14 cellular contexts compared by ENCODE assay signal in the genomic region with DNA sequence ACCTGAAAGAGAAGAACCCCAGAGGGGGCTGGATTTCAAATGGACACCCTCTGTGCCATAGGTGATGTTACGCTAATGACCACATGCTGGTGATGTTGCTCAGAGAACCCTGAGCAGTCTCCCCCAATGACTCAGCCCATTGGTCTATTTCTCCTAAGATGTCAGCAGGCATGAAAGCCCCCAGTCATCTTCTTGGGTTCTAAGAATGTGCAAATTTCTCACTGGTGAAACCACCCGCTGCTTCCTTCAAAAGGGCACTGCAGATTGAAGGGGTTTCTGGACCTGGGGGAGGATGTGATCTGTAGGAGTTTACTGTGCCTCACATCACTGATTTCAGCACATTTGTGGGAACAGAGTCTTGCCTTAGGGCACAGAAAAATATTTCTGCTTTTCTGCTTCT.
DNase-seq lines count a peak whose midpoint lies in the region; ATAC-seq, FAIRE-seq and TF ChIP-seq lines count a peak whose summit lies in the region.
"Had no signal": no experiment of that assay in that cellular context is flagged by ENCODE, and none has a peak within 500 bp of the region (broad histone marks: within the 10 kb centered on the region; RNA-seq: fewer than 3 reads in every experiment).

No MANE protein-coding gene starts in this region.

- CTCF ChIA-PET in GM12878 (lab: Yijun Ruan, JAX), result interaction anchor here (0.9 to 2.7 kb wide), 5 partner anchors 9 to 20 kb away, joined by 3 to 9 read pairs (median 3); no protein-coding TSS in a partner anchor

- H3K4me1 ChIP-seq in BE2C (no peaks in the 10 kb centered on the region), GM12878 (ENCODE audit: control insufficient read depth, insufficient read depth, low read length) (no peaks in the 10 kb centered on the region), mesendoderm (ENCODE audit: control insufficient read depth, low read depth, low read length) (no peaks in the 10 kb centered on the region)

- no peak for DNase-seq in BE2C
- peak; percentile 21 for DNase-seq in H7
- no peak for DNase-seq in GM12878 (ENCODE audit: low read depth, low spot score)
- DNase-seq in mesendoderm, result peak; percentile 10
- DNase-seq in stimulated activated CD4-positive, alpha-beta T cell treated with anti-CD3 and anti-CD28 coated beads, Interleukin-2, amount 100 ng/mL, for 24 hours, result no peak
- DNase-seq in NCI-H2227 (lab: John Stamatoyannopoulos, UW; ENCODE audit: unreplicated experiment), result no peak
- DNase-seq in NCI-H2081 (lab: John Stamatoyannopoulos, UW), result no peak
- DNase-seq: ACHN; C1 segment of cervical spinal cord; Calu3; CD4-positive, alpha-beta T cell; DMS 273 treated with DMSO at 0.1 percent for 48 hours had no signal

- no peak overlapping the region for H2BK15ac ChIP-seq in mesendoderm (replicated peaks; ENCODE audit: low read depth)

- H2AFZ ChIP-seq in GM12878 (ENCODE audit: control insufficient read depth, low read depth, low read length), result no peak overlapping the region

- RAD21 ChIA-PET in GM12878 (lab: Charles Lee; ENCODE audit: unreplicated experiment), result interaction anchor here (0.6 to 4.7 kb wide), 4 partner anchors 17 to 24 kb away, joined by 3 to 23 read pairs (median 7); no protein-coding TSS in a partner anchor

- peak in 1 of 2 experiments; percentile 27; a peak in 2 of 4 replicates for TF ChIP-seq EP300 in GM12878 (IDR thresholded peaks at IDR 0.05; ENCODE audit: borderline replicate concordance in 1 of 2, control insufficient read depth in 1 of 2, low read depth in 2 of 2, low read length in 2 of 2)

- in situ Hi-C loops in GM12878 (cut with MboI), result no loop called here

- intact Hi-C loops in GM12878 (cut with micrococcal nuclease; ENCODE audit: unreplicated experiment), result no loop called here

- no peaks in the 10 kb centered on the region for H3K79me1 ChIP-seq in mesendoderm (ENCODE audit: low read length)

- H4K20me1 ChIP-seq in GM12878 (ENCODE audit: control insufficient read depth, insufficient read depth), result no peaks in the 10 kb centered on the region

- H3K9me3 ChIP-seq in BE2C (no peaks in the 10 kb centered on the region; the same call in 1 of the 2 replicates), GM12878 (replicated peaks; ENCODE audit: control insufficient read depth, insufficient read depth, low read length) (no peaks in the 10 kb centered on the region; the same call in 2 of the 3 replicates)

- H4K8ac ChIP-seq in mesendoderm (ENCODE audit: low read depth, low read length), result no peak overlapping the region

- POLR2A ChIA-PET in GM12878 (lab: Charles Lee), result no interaction called here

- FAIRE-seq in GM12878 (lab: Jason Lieb, UNC), result no peak
- FAIRE-seq: GM12891 had no signal

- H4K5ac ChIP-seq in mesendoderm (ENCODE audit: low read length), result no peak overlapping the region

- H3K36me3 ChIP-seq in BE2C (no peaks in the 10 kb centered on the region), H7 (replicated peaks; ENCODE audit: control insufficient read depth, insufficient read depth, low read length) (no peaks in the 10 kb centered on the region), GM12878 (ENCODE audit: control insufficient read depth in 2 of 2, insufficient read depth in 2 of 2, low read length in 1 of 2) (no peaks in the 10 kb centered on the region), mesendoderm (ENCODE audit: control insufficient read depth, insufficient read depth, low read length) (no peaks in the 10 kb centered on the region)

- H3K79me2 ChIP-seq in GM12878 (ENCODE audit: control insufficient read depth, insufficient read depth, low read length), result no peaks in the 10 kb centered on the region
- H3K79me2 ChIP-seq in mesendoderm (ENCODE audit: control insufficient read depth, insufficient read depth, low read length), result no peaks in the 10 kb centered on the region

- H3K4me3 ChIP-seq in BE2C (ENCODE audit: low read depth, low read length) (no peak overlapping the region), H7 (ENCODE audit: insufficient read depth, low read depth, low read length) (no peak overlapping the region), GM12878 (no peak overlapping the region), mesendoderm (ENCODE audit: low read length) (no peak overlapping the region)

- H3K27me3 ChIP-seq in BE2C, result peaks cover 4% of the 10 kb centered on the region
- H3K27me3 ChIP-seq in H7 (ENCODE audit: control insufficient read depth, insufficient read depth, low read length), result no peaks in the 10 kb centered on the region
- no peaks in the 10 kb centered on the region for H3K27me3 ChIP-seq in GM12878 (replicated peaks in 1 of 2; ENCODE audit: control insufficient read depth in 2 of 2, insufficient read depth in 2 of 2, low read length in 1 of 2)
- no peaks in the 10 kb centered on the region for H3K27me3 ChIP-seq in mesendoderm (ENCODE audit: insufficient read depth, low read length, poor library complexity)

- no peak overlapping the region for H3K56ac ChIP-seq in mesendoderm (ENCODE audit: low read length)

- no peak overlapping the region for H3K4ac ChIP-seq in mesendoderm (ENCODE audit: low read depth, low read length)

- SMC1A ChIA-PET in GM12878 (lab: Charles Lee; ENCODE audit: uncharacterized antibody, unreplicated experiment), result interaction anchor here (1.2 to 6.7 kb wide), 6 partner anchors 9 to 92 kb away, joined by 3 to 43 read pairs (median 4); no protein-coding TSS in a partner anchor

- 0 out of 2 replicates have a peak, but pooled peaks have one; percentile 4 for TF ChIP-seq CTCF in BE2C (IDR thresholded peaks at IDR 0.05; ENCODE audit: low read depth, low read length)
- peak in 1 of 3 experiments; percentile 17; a peak in 1 of 6 replicates for TF ChIP-seq CTCF in GM12878 (IDR thresholded peaks at IDR 0.05 in 2 of 3, conservative IDR thresholded peaks at IDR 0.05 in 1 of 3; ENCODE audit: control insufficient read depth in 2 of 3, extremely low read depth in 1 of 3, insufficient read depth in 1 of 3, low read depth in 3 of 3, low read length in 3 of 3)

- H2BK5ac ChIP-seq in mesendoderm (ENCODE audit: low read length), result no peak overlapping the region

- no TSS peak for BruUV-seq in GM12878 (replicated peaks; lab: Mats Ljungman, UMichigan)

- no peak for TF ChIP-seq RAD21 in GM12878 (IDR thresholded peaks at IDR 0.05; ENCODE audit: insufficient read depth, low read depth, low read length)

- no peak overlapping the region for H3K4me2 ChIP-seq in GM12878 (ENCODE audit: control insufficient read depth, insufficient read depth)
- H3K4me2 ChIP-seq in mesendoderm (ENCODE audit: low read length), result no peak overlapping the region

- H2BK120ac ChIP-seq in mesendoderm (ENCODE audit: low read depth, low read length), result no peak overlapping the region

- no peak overlapping the region for H3K18ac ChIP-seq in mesendoderm (ENCODE audit: low read length)

- no peak overlapping the region for H2AK5ac ChIP-seq in mesendoderm (ENCODE audit: low read length)

- H3K27ac ChIP-seq in GM12878 (ENCODE audit: control insufficient read depth, insufficient read depth), result no peak overlapping the region
- H3K27ac ChIP-seq in mesendoderm (ENCODE audit: low read depth, low read length), result no peak overlapping the region

- H3K9ac ChIP-seq in GM12878 (ENCODE audit: control insufficient read depth, insufficient read depth, low read length) (no peak overlapping the region), mesendoderm (ENCODE audit: low read length) (no peak overlapping the region)

- 19% methylated on average over 2 of the region's 2 CpGs for WGBS in GM12878 (ENCODE audit: insufficient coverage, insufficient replicate concordance, low lambda C conversion rate, missing lambda C conversion rate)
- no CpG with 5 or more reads among the region's 2 CpGs for WGBS in mesendoderm (ENCODE audit: extremely low coverage, insufficient coverage, low lambda C conversion rate)

- peak; percentile 93 for ATAC-seq in GM12878
- ATAC-seq: HCT116 had no signal

- no peak overlapping the region for H3K23ac ChIP-seq in mesendoderm (ENCODE audit: low read length)

- no peak for TF ChIP-seq POLR2A in GM12878 (IDR thresholded peaks at IDR 0.05; ENCODE audit: low read depth, low read length)

TF ChIP-seq in GM12878, 131 proteins besides CTCF, POLR2A, EP300 and RAD21 (continues in another document):
- TF ChIP-seq, protein P1, sequence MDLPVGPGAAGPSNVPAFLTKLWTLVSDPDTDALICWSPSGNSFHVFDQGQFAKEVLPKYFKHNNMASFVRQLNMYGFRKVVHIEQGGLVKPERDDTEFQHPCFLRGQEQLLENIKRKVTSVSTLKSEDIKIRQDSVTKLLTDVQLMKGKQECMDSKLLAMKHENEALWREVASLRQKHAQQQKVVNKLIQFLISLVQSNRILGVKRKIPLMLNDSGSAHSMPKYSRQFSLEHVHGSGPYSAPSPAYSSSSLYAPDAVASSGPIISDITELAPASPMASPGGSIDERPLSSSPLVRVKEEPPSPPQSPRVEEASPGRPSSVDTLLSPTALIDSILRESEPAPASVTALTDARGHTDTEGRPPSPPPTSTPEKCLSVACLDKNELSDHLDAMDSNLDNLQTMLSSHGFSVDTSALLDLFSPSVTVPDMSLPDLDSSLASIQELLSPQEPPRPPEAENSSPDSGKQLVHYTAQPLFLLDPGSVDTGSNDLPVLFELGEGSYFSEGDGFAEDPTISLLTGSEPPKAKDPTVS (IDR thresholded peaks at IDR 0.05; ENCODE audit: low read depth, low read length), result no peak
- TF ChIP-seq ZNF24 (IDR thresholded peaks at IDR 0.05) (peak; percentile 34; the same call in 1 of the 2 replicates), TCF12 (IDR thresholded peaks at IDR 0.05; ENCODE audit: low read depth, low read length) (no peak)
- TF ChIP-seq, protein P2, sequence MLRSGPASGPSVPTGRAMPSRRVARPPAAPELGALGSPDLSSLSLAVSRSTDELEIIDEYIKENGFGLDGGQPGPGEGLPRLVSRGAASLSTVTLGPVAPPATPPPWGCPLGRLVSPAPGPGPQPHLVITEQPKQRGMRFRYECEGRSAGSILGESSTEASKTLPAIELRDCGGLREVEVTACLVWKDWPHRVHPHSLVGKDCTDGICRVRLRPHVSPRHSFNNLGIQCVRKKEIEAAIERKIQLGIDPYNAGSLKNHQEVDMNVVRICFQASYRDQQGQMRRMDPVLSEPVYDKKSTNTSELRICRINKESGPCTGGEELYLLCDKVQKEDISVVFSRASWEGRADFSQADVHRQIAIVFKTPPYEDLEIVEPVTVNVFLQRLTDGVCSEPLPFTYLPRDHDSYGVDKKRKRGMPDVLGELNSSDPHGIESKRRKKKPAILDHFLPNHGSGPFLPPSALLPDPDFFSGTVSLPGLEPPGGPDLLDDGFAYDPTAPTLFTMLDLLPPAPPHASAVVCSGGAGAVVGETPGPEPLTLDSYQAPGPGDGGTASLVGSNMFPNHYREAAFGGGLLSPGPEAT (IDR thresholded peaks at IDR 0.05; ENCODE audit: low read depth), result peak; percentile 47; the same call in 1 of the 2 replicates
- TF ChIP-seq, protein P3, sequence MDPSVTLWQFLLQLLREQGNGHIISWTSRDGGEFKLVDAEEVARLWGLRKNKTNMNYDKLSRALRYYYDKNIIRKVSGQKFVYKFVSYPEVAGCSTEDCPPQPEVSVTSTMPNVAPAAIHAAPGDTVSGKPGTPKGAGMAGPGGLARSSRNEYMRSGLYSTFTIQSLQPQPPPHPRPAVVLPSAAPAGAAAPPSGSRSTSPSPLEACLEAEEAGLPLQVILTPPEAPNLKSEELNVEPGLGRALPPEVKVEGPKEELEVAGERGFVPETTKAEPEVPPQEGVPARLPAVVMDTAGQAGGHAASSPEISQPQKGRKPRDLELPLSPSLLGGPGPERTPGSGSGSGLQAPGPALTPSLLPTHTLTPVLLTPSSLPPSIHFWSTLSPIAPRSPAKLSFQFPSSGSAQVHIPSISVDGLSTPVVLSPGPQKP (IDR thresholded peaks at IDR 0.05; ENCODE audit: low read depth, low read length), result no peak

Comparison
In these comparisons a context has a peak if more than half of its experiments do, and no peak if none do; other contexts are left out.
1. DNase-seq: peak in H7 (single experiment) and mesendoderm (single experiment); none in BE2C (single experiment), GM12878 (single experiment), stimulated activated CD4-positive, alpha-beta T cell treated with anti-CD3 and anti-CD28 coated beads, Interleukin-2, amount 100 ng/mL, for 24 hours (0 of 2), NCI-H2227 (single experiment) and NCI-H2081 (0 of 2).